1 cellular context compared by ENCODE assay signal in the genomic region with DNA sequence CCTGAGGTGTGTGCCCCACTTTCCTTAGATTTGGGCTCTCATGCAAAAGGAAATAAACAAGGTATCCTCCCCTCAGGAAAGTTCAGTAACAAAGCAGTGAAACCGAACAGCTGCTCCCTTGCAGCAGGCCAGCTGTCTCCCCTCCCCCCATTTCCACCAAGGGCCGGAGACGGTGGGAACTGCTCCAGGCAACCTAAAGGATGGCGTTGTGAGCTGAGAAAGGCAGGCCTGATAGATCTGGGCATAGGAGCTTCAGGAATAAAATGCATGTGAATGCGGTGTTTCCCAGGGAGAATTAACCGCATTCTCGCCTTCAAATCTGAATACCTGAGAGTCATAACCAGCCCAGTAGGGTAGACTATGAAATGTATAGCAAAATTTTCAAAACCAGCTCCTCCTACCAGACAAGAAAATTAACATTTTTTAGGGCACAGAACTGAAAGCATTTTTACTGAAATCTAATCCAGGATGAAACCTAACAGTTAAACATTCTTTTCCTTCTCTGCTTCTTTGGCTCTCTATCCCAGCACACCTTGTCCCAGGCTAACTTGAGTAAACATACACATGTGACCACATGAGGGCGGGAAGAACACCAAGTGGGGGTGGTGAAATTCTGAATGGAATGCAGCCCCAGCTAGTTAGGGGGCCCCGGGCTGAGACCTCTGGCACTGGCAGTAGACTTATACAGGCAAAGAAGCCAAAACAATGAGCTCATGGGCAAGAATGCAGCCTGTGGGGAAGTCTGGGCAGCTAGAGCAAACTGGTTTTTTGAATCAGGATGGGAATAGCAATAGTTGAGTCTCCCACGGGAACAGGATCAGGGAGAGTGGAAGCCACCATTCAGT.
TF ChIP-seq lines count a peak whose summit lies in the region.

No MANE protein-coding gene starts in this region.

TF ChIP-seq in GM12878, 131 proteins besides CTCF, POLR2A, EP300 and RAD21 (continues in another document):
- TF ChIP-seq CHD2 (IDR thresholded peaks at IDR 0.05; ENCODE audit: borderline replicate concordance, low read depth, low read length) (no peak; the same call in 1 of the 2 replicates), SUZ12 (IDR thresholded peaks at IDR 0.05; ENCODE audit: unreplicated experiment) (no peak), IKZF2 (IDR thresholded peaks at IDR 0.05) (peak in 1 of 2 experiments; percentile 77; a peak in 2 of 4 replicates), NFYA (IDR thresholded peaks at IDR 0.05; ENCODE audit: borderline replicate concordance, low read depth, low read length) (no peak), EGR1 (IDR thresholded peaks at IDR 0.05; ENCODE audit: borderline replicate concordance in 1 of 2, low read depth in 2 of 2, low read length in 2 of 2) (no peak), TCF12 (IDR thresholded peaks at IDR 0.05; ENCODE audit: low read depth, low read length) (peak; percentile 99), CREB1 (IDR thresholded peaks at IDR 0.05; ENCODE audit: low read depth) (no peak), POLR2AphosphoS2 (IDR thresholded peaks at IDR 0.05; ENCODE audit: low read depth, low read length) (peak; percentile 21; the same call in 1 of the 2 replicates), NFXL1 (IDR thresholded peaks at IDR 0.05; ENCODE audit: borderline replicate concordance) (no peak), GABPA (IDR thresholded peaks at IDR 0.05; ENCODE audit: low read depth) (no peak), NBN (IDR thresholded peaks at IDR 0.05) (peak; percentile 77; the same call in 1 of the 2 replicates), EED (IDR thresholded peaks at IDR 0.05; ENCODE audit: low read depth) (peak; percentile 73), KDM1A (IDR thresholded peaks at IDR 0.05; ENCODE audit: borderline replicate concordance) (0 out of 2 replicates have a peak, but pooled peaks have one; percentile 44), YY1 (IDR thresholded peaks at IDR 0.05; ENCODE audit: low read depth, low read length) (peak; percentile 10; the same call in 1 of the 2 replicates), POU2F2 (IDR thresholded peaks at IDR 0.05; ENCODE audit: borderline replicate concordance, low read depth, low read length) (peak; percentile 56; the same call in 1 of the 3 replicates), KLF5 (IDR thresholded peaks at IDR 0.05; ENCODE audit: partially characterized antibody) (no peak), TBL1XR1 (IDR thresholded peaks at IDR 0.05; ENCODE audit: low read depth, low read length) (no peak), TCF3 (IDR thresholded peaks at IDR 0.05; ENCODE audit: borderline replicate concordance, insufficient read depth, low read depth, low read length) (peak; percentile 96; the same call in 1 of the 2 replicates), MEF2B (IDR thresholded peaks at IDR 0.05; ENCODE audit: partially characterized antibody, poor library complexity, severe bottlenecking) (peak; percentile 40), SMC3 (IDR thresholded peaks at IDR 0.05; ENCODE audit: borderline replicate concordance, low read length) (peak; percentile 18; the same call in 1 of the 2 replicates), RB1 (IDR thresholded peaks at IDR 0.05; ENCODE audit: borderline replicate concordance) (0 out of 2 replicates have a peak, but pooled peaks have one; percentile 12), BACH1 (IDR thresholded peaks at IDR 0.05; ENCODE audit: borderline replicate concordance) (0 out of 2 replicates have a peak, but pooled peaks have one; percentile 8), MXI1 (IDR thresholded peaks at IDR 0.05; ENCODE audit: low read depth, low read length) (peak; percentile 71), DPF2 (IDR thresholded peaks at IDR 0.05) (peak; percentile 80; the same call in 1 of the 2 replicates), RAD51 (IDR thresholded peaks at IDR 0.05) (peak; percentile 27; the same call in 1 of the 2 replicates), SMARCA5 (IDR thresholded peaks at IDR 0.05) (no peak), HDAC2 (IDR thresholded peaks at IDR 0.05) (peak; percentile 18; the same call in 1 of the 2 replicates), POLR2AphosphoS5 (IDR thresholded peaks at IDR 0.05; ENCODE audit: low read length) (peak; percentile 44; the same call in 1 of the 2 replicates), IRF4 (IDR thresholded peaks at IDR 0.05; ENCODE audit: low read depth, low read length) (peak; percentile 35; the same call in 1 of the 2 replicates), SP1 (IDR thresholded peaks at IDR 0.05; ENCODE audit: low read depth, low read length) (peak; percentile 4), ASH2L (IDR thresholded peaks at IDR 0.05; ENCODE audit: borderline replicate concordance, low read depth) (no peak)
- TF ChIP-seq, protein P1, sequence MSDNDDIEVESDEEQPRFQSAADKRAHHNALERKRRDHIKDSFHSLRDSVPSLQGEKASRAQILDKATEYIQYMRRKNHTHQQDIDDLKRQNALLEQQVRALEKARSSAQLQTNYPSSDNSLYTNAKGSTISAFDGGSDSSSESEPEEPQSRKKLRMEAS (IDR thresholded peaks at IDR 0.05; ENCODE audit: low read depth, low read length): 0 out of 2 replicates have a peak, but pooled peaks have one; percentile 35
- TF ChIP-seq, protein P2, sequence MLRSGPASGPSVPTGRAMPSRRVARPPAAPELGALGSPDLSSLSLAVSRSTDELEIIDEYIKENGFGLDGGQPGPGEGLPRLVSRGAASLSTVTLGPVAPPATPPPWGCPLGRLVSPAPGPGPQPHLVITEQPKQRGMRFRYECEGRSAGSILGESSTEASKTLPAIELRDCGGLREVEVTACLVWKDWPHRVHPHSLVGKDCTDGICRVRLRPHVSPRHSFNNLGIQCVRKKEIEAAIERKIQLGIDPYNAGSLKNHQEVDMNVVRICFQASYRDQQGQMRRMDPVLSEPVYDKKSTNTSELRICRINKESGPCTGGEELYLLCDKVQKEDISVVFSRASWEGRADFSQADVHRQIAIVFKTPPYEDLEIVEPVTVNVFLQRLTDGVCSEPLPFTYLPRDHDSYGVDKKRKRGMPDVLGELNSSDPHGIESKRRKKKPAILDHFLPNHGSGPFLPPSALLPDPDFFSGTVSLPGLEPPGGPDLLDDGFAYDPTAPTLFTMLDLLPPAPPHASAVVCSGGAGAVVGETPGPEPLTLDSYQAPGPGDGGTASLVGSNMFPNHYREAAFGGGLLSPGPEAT (IDR thresholded peaks at IDR 0.05; ENCODE audit: low read depth): peak; percentile 64
- TF ChIP-seq, protein P3, sequence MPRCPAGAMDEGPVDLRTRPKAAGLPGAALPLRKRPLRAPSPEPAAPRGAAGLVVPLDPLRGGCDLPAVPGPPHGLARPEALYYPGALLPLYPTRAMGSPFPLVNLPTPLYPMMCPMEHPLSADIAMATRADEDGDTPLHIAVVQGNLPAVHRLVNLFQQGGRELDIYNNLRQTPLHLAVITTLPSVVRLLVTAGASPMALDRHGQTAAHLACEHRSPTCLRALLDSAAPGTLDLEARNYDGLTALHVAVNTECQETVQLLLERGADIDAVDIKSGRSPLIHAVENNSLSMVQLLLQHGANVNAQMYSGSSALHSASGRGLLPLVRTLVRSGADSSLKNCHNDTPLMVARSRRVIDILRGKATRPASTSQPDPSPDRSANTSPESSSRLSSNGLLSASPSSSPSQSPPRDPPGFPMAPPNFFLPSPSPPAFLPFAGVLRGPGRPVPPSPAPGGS (IDR thresholded peaks at IDR 0.05; ENCODE audit: borderline replicate concordance, insufficient read depth, low read depth, low read length, poor library complexity, severe bottlenecking): no peak
- TF ChIP-seq, protein P4, sequence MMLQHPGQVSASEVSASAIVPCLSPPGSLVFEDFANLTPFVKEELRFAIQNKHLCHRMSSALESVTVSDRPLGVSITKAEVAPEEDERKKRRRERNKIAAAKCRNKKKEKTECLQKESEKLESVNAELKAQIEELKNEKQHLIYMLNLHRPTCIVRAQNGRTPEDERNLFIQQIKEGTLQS (IDR thresholded peaks at IDR 0.05; ENCODE audit: borderline replicate concordance, extremely low read depth, low read depth, low read length): no peak
- TF ChIP-seq, protein P5, sequence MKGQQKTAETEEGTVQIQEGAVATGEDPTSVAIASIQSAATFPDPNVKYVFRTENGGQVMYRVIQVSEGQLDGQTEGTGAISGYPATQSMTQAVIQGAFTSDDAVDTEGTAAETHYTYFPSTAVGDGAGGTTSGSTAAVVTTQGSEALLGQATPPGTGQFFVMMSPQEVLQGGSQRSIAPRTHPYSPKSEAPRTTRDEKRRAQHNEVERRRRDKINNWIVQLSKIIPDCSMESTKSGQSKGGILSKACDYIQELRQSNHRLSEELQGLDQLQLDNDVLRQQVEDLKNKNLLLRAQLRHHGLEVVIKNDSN (IDR thresholded peaks at IDR 0.05; ENCODE audit: borderline replicate concordance, extremely low read length, insufficient read depth, low read depth, low read length): no peak
- TF ChIP-seq, protein P6, sequence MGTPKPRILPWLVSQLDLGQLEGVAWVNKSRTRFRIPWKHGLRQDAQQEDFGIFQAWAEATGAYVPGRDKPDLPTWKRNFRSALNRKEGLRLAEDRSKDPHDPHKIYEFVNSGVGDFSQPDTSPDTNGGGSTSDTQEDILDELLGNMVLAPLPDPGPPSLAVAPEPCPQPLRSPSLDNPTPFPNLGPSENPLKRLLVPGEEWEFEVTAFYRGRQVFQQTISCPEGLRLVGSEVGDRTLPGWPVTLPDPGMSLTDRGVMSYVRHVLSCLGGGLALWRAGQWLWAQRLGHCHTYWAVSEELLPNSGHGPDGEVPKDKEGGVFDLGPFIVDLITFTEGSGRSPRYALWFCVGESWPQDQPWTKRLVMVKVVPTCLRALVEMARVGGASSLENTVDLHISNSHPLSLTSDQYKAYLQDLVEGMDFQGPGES (IDR thresholded peaks at IDR 0.05): no peak
- TF ChIP-seq, protein P7, sequence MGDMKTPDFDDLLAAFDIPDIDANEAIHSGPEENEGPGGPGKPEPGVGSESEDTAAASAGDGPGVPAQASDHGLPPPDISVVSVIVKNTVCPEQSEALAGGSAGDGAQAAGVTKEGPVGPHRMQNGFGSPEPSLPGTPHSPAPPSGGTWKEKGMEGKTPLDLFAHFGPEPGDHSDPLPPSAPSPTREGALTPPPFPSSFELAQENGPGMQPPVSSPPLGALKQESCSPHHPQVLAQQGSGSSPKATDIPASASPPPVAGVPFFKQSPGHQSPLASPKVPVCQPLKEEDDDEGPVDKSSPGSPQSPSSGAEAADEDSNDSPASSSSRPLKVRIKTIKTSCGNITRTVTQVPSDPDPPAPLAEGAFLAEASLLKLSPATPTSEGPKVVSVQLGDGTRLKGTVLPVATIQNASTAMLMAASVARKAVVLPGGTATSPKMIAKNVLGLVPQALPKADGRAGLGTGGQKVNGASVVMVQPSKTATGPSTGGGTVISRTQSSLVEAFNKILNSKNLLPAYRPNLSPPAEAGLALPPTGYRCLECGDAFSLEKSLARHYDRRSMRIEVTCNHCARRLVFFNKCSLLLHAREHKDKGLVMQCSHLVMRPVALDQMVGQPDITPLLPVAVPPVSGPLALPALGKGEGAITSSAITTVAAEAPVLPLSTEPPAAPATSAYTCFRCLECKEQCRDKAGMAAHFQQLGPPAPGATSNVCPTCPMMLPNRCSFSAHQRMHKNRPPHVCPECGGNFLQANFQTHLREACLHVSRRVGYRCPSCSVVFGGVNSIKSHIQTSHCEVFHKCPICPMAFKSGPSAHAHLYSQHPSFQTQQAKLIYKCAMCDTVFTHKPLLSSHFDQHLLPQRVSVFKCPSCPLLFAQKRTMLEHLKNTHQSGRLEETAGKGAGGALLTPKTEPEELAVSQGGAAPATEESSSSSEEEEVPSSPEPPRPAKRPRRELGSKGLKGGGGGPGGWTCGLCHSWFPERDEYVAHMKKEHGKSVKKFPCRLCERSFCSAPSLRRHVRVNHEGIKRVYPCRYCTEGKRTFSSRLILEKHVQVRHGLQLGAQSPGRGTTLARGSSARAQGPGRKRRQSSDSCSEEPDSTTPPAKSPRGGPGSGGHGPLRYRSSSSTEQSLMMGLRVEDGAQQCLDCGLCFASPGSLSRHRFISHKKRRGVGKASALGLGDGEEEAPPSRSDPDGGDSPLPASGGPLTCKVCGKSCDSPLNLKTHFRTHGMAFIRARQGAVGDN (IDR thresholded peaks at IDR 0.05): no peak
- TF ChIP-seq, protein P8, sequence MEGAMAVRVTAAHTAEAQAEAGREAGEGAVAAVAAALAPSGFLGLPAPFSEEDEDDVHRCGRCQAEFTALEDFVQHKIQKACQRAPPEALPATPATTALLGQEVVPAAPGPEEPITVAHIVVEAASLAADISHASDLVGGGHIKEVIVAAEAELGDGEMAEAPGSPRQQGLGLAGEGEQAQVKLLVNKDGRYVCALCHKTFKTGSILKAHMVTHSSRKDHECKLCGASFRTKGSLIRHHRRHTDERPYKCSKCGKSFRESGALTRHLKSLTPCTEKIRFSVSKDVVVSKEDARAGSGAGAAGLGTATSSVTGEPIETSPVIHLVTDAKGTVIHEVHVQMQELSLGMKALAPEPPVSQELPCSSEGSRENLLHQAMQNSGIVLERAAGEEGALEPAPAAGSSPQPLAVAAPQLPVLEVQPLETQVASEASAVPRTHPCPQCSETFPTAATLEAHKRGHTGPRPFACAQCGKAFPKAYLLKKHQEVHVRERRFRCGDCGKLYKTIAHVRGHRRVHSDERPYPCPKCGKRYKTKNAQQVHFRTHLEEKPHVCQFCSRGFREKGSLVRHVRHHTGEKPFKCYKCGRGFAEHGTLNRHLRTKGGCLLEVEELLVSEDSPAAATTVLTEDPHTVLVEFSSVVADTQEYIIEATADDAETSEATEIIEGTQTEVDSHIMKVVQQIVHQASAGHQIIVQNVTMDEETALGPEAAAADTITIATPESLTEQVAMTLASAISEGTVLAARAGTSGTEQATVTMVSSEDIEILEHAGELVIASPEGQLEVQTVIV (IDR thresholded peaks at IDR 0.05; ENCODE audit: borderline replicate concordance, partially characterized antibody): no peak
- TF ChIP-seq, protein P9, sequence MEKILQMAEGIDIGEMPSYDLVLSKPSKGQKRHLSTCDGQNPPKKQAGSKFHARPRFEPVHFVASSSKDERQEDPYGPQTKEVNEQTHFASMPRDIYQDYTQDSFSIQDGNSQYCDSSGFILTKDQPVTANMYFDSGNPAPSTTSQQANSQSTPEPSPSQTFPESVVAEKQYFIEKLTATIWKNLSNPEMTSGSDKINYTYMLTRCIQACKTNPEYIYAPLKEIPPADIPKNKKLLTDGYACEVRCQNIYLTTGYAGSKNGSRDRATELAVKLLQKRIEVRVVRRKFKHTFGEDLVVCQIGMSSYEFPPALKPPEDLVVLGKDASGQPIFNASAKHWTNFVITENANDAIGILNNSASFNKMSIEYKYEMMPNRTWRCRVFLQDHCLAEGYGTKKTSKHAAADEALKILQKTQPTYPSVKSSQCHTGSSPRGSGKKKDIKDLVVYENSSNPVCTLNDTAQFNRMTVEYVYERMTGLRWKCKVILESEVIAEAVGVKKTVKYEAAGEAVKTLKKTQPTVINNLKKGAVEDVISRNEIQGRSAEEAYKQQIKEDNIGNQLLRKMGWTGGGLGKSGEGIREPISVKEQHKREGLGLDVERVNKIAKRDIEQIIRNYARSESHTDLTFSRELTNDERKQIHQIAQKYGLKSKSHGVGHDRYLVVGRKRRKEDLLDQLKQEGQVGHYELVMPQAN (conservative IDR thresholded peaks at IDR 0.05): no peak
- TF ChIP-seq, protein P10, sequence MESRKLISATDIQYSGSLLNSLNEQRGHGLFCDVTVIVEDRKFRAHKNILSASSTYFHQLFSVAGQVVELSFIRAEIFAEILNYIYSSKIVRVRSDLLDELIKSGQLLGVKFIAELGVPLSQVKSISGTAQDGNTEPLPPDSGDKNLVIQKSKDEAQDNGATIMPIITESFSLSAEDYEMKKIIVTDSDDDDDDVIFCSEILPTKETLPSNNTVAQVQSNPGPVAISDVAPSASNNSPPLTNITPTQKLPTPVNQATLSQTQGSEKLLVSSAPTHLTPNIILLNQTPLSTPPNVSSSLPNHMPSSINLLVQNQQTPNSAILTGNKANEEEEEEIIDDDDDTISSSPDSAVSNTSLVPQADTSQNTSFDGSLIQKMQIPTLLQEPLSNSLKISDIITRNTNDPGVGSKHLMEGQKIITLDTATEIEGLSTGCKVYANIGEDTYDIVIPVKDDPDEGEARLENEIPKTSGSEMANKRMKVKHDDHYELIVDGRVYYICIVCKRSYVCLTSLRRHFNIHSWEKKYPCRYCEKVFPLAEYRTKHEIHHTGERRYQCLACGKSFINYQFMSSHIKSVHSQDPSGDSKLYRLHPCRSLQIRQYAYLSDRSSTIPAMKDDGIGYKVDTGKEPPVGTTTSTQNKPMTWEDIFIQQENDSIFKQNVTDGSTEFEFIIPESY (IDR thresholded peaks at IDR 0.05): 0 out of 2 replicates have a peak, but pooled peaks have one; percentile 5
